In genomic region chr14:74144789-74145188, GRCh38 we compare ENCODE assay signal across 20 cellular contexts.
DNase-seq lines count a peak whose midpoint lies in the region; ATAC-seq, FAIRE-seq and TF ChIP-seq lines count a peak whose summit lies in the region.
"Had no signal": no experiment of that assay in that cellular context is flagged by ENCODE, and none has a peak within 500 bp of the region (broad histone marks: within the 10 kb centered on the region; RNA-seq: fewer than 3 reads in every experiment).

No MANE protein-coding gene starts in this region.

- H3K27me3 Mint-ChIP-seq in activated T-cell treated with anti-CD3 and anti-CD28 coated beads, Interleukin-2, amount 50 U/mL, for 72 hours (ENCODE audit: low read depth): no peaks in the 10 kb centered on the region
- H3K27me3 Mint-ChIP-seq in CD14-positive monocyte (ENCODE audit: low read depth in 3 of 3): no peaks in the 10 kb centered on the region

- no peak for TF ChIP-seq CTCF in hepatocyte (IDR thresholded peaks at IDR 0.05; ENCODE audit: poor library complexity)
- TF ChIP-seq CTCF in brain microvascular endothelial cell (IDR thresholded peaks at IDR 0.05; ENCODE audit: low read depth, low read length, missing control alignments): no peak
- TF ChIP-seq CTCF in CD14-positive monocyte (IDR thresholded peaks at IDR 0.05): no peak

- H3K4me3 ChIP-seq in hepatocyte (no peak overlapping the region), brain microvascular endothelial cell (ENCODE audit: low read depth, low read length) (no peak overlapping the region)
- H3K4me3 ChIP-seq: GM12878 had no signal

- H3K4me3 Mint-ChIP-seq in activated T-cell treated with anti-CD3 and anti-CD28 coated beads, Interleukin-2, amount 50 U/mL, for 72 hours: no peak overlapping the region
- no peak overlapping the region for H3K4me3 Mint-ChIP-seq in CD14-positive monocyte

- no peaks in the 10 kb centered on the region for H3K9me2 ChIP-seq in hepatocyte (replicated peaks; ENCODE audit: insufficient read depth)

- peak overlapping the region; percentile 39 for H3K27ac Mint-ChIP-seq in activated T-cell treated with anti-CD3 and anti-CD28 coated beads, Interleukin-2, amount 50 U/mL, for 72 hours
- no peak overlapping the region for H3K27ac Mint-ChIP-seq in CD14-positive monocyte

- no peak overlapping the region for H2AFZ ChIP-seq in hepatocyte

- no peaks in the 10 kb centered on the region for H4K20me1 ChIP-seq in hepatocyte (ENCODE audit: insufficient read depth, poor library complexity, severe bottlenecking)

- peaks cover 0 to 3% of the 10 kb centered on the region in 2 donors for H3K36me3 Mint-ChIP-seq in activated T-cell treated with anti-CD3 and anti-CD28 coated beads, Interleukin-2, amount 50 U/mL, for 72 hours (ENCODE audit: insufficient read depth in 2 of 2)
- H3K36me3 Mint-ChIP-seq in CD14-positive monocyte: peaks cover 13 to 26% of the 10 kb centered on the region in 2 donors

- no peak overlapping the region for H3K4me2 ChIP-seq in hepatocyte
- H3K4me2 ChIP-seq: KMS-11 had no signal

- WGBS in hepatocyte (ENCODE audit: low lambda C conversion rate, missing lambda C conversion rate): 69% methylated on average over 3 of the region's 3 CpGs

- no peaks in the 10 kb centered on the region for H3K79me2 ChIP-seq in hepatocyte

- intact Hi-C loops in left cardiac atrium (cut with DNase I) (no loop called here), CD14-positive monocyte (cut with micrococcal nuclease) (no loop called here)

- H3K9me3 ChIP-seq in hepatocyte (ENCODE audit: low read depth): no peaks in the 10 kb centered on the region

- H3K9me3 Mint-ChIP-seq in activated T-cell treated with anti-CD3 and anti-CD28 coated beads, Interleukin-2, amount 50 U/mL, for 72 hours: no peaks in the 10 kb centered on the region
- no peaks in the 10 kb centered on the region for H3K9me3 Mint-ChIP-seq in CD14-positive monocyte

- H3K27me3 ChIP-seq in hepatocyte (no peaks in the 10 kb centered on the region), brain microvascular endothelial cell (replicated peaks) (no peaks in the 10 kb centered on the region)

- H3K4me1 ChIP-seq in hepatocyte (ENCODE audit: insufficient read depth): peaks cover 15% of the 10 kb centered on the region

- DNase-seq in activated T-cell treated with anti-CD3 and anti-CD28 coated beads, Interleukin-2, amount 50 U/mL, for 72 hours: no peak
- no peak for DNase-seq in activated T-cell treated with anti-CD3 and anti-CD28 coated beads, Interleukin-2, amount 50 U/mL, for 1 hour
- DNase-seq in OCI-M1 (lab: John Stamatoyannopoulos, UW) (peak; percentile 77), hepatocyte (ENCODE audit: low spot score) (peak; percentile 36), urothelium cell line (ENCODE audit: low spot score) (no peak), left cardiac atrium (no peak), brain microvascular endothelial cell (no peak), CD14-positive monocyte (ENCODE audit: low spot score) (no peak)
- DNase-seq: C1 segment of cervical spinal cord, DND-41, GOT3, NCI-H1105 treated with DMSO at 0.1 percent for 48 hours, NCI-H1694 treated with DMSO at 0.1 percent for 48 hours, NCI-H226, NCI-H524 treated with DMSO at 0.1 percent for 48 hours, SIG-M5 had no signal

- FAIRE-seq in urothelium cell line (lab: Jason Lieb, UNC): peak; percentile 46
- FAIRE-seq: A204.1, G401.6, GM12878 had no signal

- ATAC-seq in activated T-cell treated with anti-CD3 and anti-CD28 coated beads, Interleukin-2, amount 50 U/mL, for 72 hours (replicated peaks in 1 of 2): peak; percentile 64 to 75
- no peak for ATAC-seq in left cardiac atrium
- ATAC-seq: GM12878 had no signal

- no peaks in the 10 kb centered on the region for H3K36me3 ChIP-seq in hepatocyte (replicated peaks; ENCODE audit: insufficient read depth, low read depth)
- no peaks in the 10 kb centered on the region for H3K36me3 ChIP-seq in brain microvascular endothelial cell (replicated peaks)

- peaks cover 31% of the 10 kb centered on the region for H3K4me1 Mint-ChIP-seq in activated T-cell treated with anti-CD3 and anti-CD28 coated beads, Interleukin-2, amount 50 U/mL, for 72 hours (ENCODE audit: low read depth)
- peaks cover 9% of the 10 kb centered on the region for H3K4me1 Mint-ChIP-seq in CD14-positive monocyte

- in situ Hi-C loops in brain microvascular endothelial cell (cut with HindIII; ENCODE audit: low pct_ligation_motif_present, low sequenced_read_pairs): no loop called here

- H3K27ac ChIP-seq in hepatocyte (peak overlapping the region; percentile 47), brain microvascular endothelial cell (no peak overlapping the region)
- H3K27ac ChIP-seq: KMS-11 had no signal

Comparison
In these comparisons a context has a peak if more than half of its experiments do, and no peak if none do; other contexts are left out.
1. ATAC-seq: peak in activated T-cell treated with anti-CD3 and anti-CD28 coated beads, Interleukin-2, amount 50 U/mL, for 72 hours (2 of 2); none in left cardiac atrium (0 of 2).
2. DNase-seq: peak in OCI-M1 (single experiment) and hepatocyte (single experiment); none in activated T-cell treated with anti-CD3 and anti-CD28 coated beads, Interleukin-2, amount 50 U/mL, for 72 hours (0 of 2), activated T-cell treated with anti-CD3 and anti-CD28 coated beads, Interleukin-2, amount 50 U/mL, for 1 hour (single experiment), urothelium cell line (single experiment), left cardiac atrium (single experiment), brain microvascular endothelial cell (single experiment) and CD14-positive monocyte (single experiment).